Comparison of ENCODE assay signal across 8 cellular contexts in genomic region chr2:186485871-186486650, GRCh38. TPM values are rescaled to one million over a fixed set of nuclear protein-coding genes. Genes with fewer than 3 reads are reported as not detected.
A peak's percentile ranks its signal among the peaks of the same experiment; 100 is the strongest.
DNase-seq lines count a peak whose midpoint lies in the region; ATAC-seq lines count a peak whose summit lies in the region.

Gene ZC3H15 (plus strand): TSS chr2:186486260. CDS start chr2:186486383, 123 bp downstream.

- peak within 1 kb of the TSS; percentile 89 for H3K4me3 ChIP-seq in mononuclear cell (ENCODE audit: low read length)

- H3K9me3 ChIP-seq in mononuclear cell (ENCODE audit: low read depth, low read length), result no peaks in the 10 kb centered on the region

- DNase-seq in DMS 273 (lab: John Stamatoyannopoulos, UW; ENCODE audit: unreplicated experiment) (peak; percentile 99), HuH-7.5 (ENCODE audit: low spot score) (peak; percentile 80), OCI-M2 (lab: John Stamatoyannopoulos, UW; ENCODE audit: unreplicated experiment) (peak; percentile 77), activated T-cell treated with anti-CD3 and anti-CD28 coated beads for 4 hours (peak; percentile 93), epidermal melanocyte (ENCODE audit: insufficient read length, low spot score) (peak; percentile 87)
- DNase-seq in stimulated activated CD8-positive, alpha-beta memory T cell treated with anti-CD3 and anti-CD28 coated beads, Interleukin-4, amount 100 ng/mL, for 1 hour (ENCODE audit: low read depth in 2 of 2, low spot score in 1 of 2), result peak; percentile 87 to 93

- ATAC-seq in GM21526 (IDR thresholded peaks at IDR 0.05; ENCODE audit: low FRiP score, unreplicated experiment), result peak; percentile 84

- H3K4me1 ChIP-seq in mononuclear cell (ENCODE audit: insufficient read depth, low read length), result peaks cover 22% of the 10 kb centered on the region

- no peaks in the 10 kb centered on the region for H3K27me3 ChIP-seq in mononuclear cell (ENCODE audit: insufficient read depth, low read length)

RNA-seq across cellular contexts. Expression of gene ZC3H15, which starts in this region (rescaled TPM):
- total RNA-seq in mononuclear cell, result 164 TPM

Comparison
In these comparisons a context has a peak if more than half of its experiments do, and no peak if none do; other contexts are left out.
1. Peak in every context shown above with its lines: DNase-seq, ATAC-seq and H3K4me3 ChIP-seq.